8 cellular contexts compared by ENCODE assay signal in genomic region chr3:52534281-52535183, GRCh38. TPM values are rescaled to one million over a fixed set of nuclear protein-coding genes. Genes with fewer than 3 reads are reported as not detected.
DNase-seq lines count a peak whose midpoint lies in the region; ATAC-seq, FAIRE-seq and TF ChIP-seq lines count a peak whose summit lies in the region.

No MANE protein-coding gene starts in this region.

- peaks cover 0 to 6% (median 0%) of the 10 kb centered on the region in 3 donors for H3K36me3 Mint-ChIP-seq in immature natural killer cell

- H3K27me3 Mint-ChIP-seq in immature natural killer cell (ENCODE audit: low read depth in 3 of 3), result peaks cover 6 to 17% (median 12%) of the 10 kb centered on the region in 3 donors

- no TSS peak for BruUV-seq in K562 (replicated peaks; lab: Mats Ljungman, UMichigan)

- H3K27me3 ChIP-seq in K562 (ENCODE audit: control insufficient read depth in 2 of 2, insufficient read depth in 2 of 2, low read length in 2 of 2), result no peaks in the 10 kb centered on the region
- H3K27me3 ChIP-seq in subcutaneous abdominal adipose tissue (ENCODE audit: control insufficient read depth in 5 of 5, insufficient read depth in 4 of 5, low read length in 5 of 5), result no peaks in the 10 kb centered on the region

- H3K9me3 Mint-ChIP-seq in immature natural killer cell, result no peaks in the 10 kb centered on the region

- no peaks in the 10 kb centered on the region for H3K9me3 ChIP-seq in K562 (replicated peaks; ENCODE audit: control insufficient read depth, insufficient read depth, low read depth, low read length)
- no peaks in the 10 kb centered on the region for H3K9me3 ChIP-seq in subcutaneous abdominal adipose tissue (ENCODE audit: control insufficient read depth in 5 of 5, low read length in 5 of 5)

- peaks cover 41 to 44% of the 10 kb centered on the region in 2 donors for H3K4me1 Mint-ChIP-seq in immature natural killer cell

- intact Hi-C loops in K562 (cut with micrococcal nuclease), result loop anchor here (2.0 kb wide), 1 partner anchor 52 kb away; no protein-coding TSS in a partner anchor

- H2AFZ ChIP-seq in K562 (ENCODE audit: low read depth, low read length), result peak overlapping the region; percentile 83

- 3% methylated on average over 39 of the region's 57 CpGs for WGBS in K562 (ENCODE audit: insufficient coverage, low coverage, missing lambda C conversion rate)

- TF ChIP-seq CTCF in K562 (IDR thresholded peaks at IDR 0.05 in 2 of 3, conservative IDR thresholded peaks at IDR 0.05 in 1 of 3; ENCODE audit: insufficient read depth in 2 of 3, low read depth in 1 of 3, low read length in 3 of 3), result no peak

- in situ Hi-C loops in K562 (cut with MboI), result no loop called here

- peak overlapping the region; percentile 85 for H3K4me2 ChIP-seq in K562 (ENCODE audit: insufficient read depth, low read length)

- H3K36me3 ChIP-seq in K562 (ENCODE audit: control insufficient read depth, insufficient read depth, low read length) (peaks cover 41% of the 10 kb centered on the region; the same call in 2 of the 3 replicates), subcutaneous abdominal adipose tissue (ENCODE audit: control insufficient read depth in 5 of 5, insufficient read depth in 5 of 5, low read length in 5 of 5) (peaks cover 0 to 3% (median 0%) of the 10 kb centered on the region in 5 donors)

- H3K27ac ChIP-seq in K562 (ENCODE audit: extremely low read depth, low read depth, low read length) (peak overlapping the region; percentile 75), subcutaneous abdominal adipose tissue (ENCODE audit: low read depth, low read length) (no peak overlapping the region)

- H3K4me1 ChIP-seq in K562 (replicated peaks in 1 of 2; ENCODE audit: control insufficient read depth in 2 of 2, insufficient read depth in 2 of 2, low read length in 2 of 2) (peaks cover 39 to 55% of the 10 kb centered on the region in 2 experiments), subcutaneous abdominal adipose tissue (ENCODE audit: control insufficient read depth in 5 of 5, insufficient read depth in 5 of 5, low read length in 5 of 5) (peaks cover 12 to 90% (median 73%) of the 10 kb centered on the region in 5 donors)

- H3K4me3 Mint-ChIP-seq in immature natural killer cell, result peak overlapping the region; percentile 64 to 98 (median 72)

- H3K79me2 ChIP-seq in K562 (ENCODE audit: control insufficient read depth, insufficient read depth, low read length), result peaks cover 88% of the 10 kb centered on the region

- POLR2A ChIA-PET in K562 (lab: Yijun Ruan, JAX), result no interaction called here

- ATAC-seq in K562 (peak; percentile 28), GM21515 (IDR thresholded peaks at IDR 0.05; ENCODE audit: unreplicated experiment) (no peak), HG02588 (IDR thresholded peaks at IDR 0.05; ENCODE audit: unreplicated experiment) (no peak), GM19452 (IDR thresholded peaks at IDR 0.05; ENCODE audit: unreplicated experiment) (no peak)

- peak overlapping the region in 4 of 6 donors; percentile 55 to 70 (median 59) for H3K27ac Mint-ChIP-seq in immature natural killer cell

- H4K20me1 ChIP-seq in K562 (replicated peaks; ENCODE audit: control insufficient read depth, insufficient read depth, low read length), result peaks cover 31% of the 10 kb centered on the region

- CTCF ChIA-PET in K562 (lab: Yijun Ruan, JAX; ENCODE audit: low intra/inter-chr PET ratio), result no interaction called here

- peak; percentile 62 for FAIRE-seq in K562 (lab: Jason Lieb, UNC)

- peak; percentile 39; the same call in 1 of the 2 replicates for TF ChIP-seq POLR2A in K562 (conservative IDR thresholded peaks at IDR 0.05)

- peaks cover 17% of the 10 kb centered on the region for H3K9me1 ChIP-seq in K562 (ENCODE audit: control insufficient read depth, insufficient read depth, low read length)

- no peak for TF ChIP-seq EP300 in K562 (IDR thresholded peaks at IDR 0.05; ENCODE audit: low read length)

- DNase-seq in ELF-1 (ENCODE audit: low read depth, low spot score) (peak; percentile 63), NCI-H2196 (lab: John Stamatoyannopoulos, UW; ENCODE audit: unreplicated experiment) (peak; percentile 37), K562 (ENCODE audit: extremely low read depth in 1 of 4, low spot score in 3 of 4) (peak in 2 of 4 experiments; percentile 49 to 77), immature natural killer cell (no peak)

- no peak for TF ChIP-seq RAD21 in K562 (CRISPR knock-in tag; conservative IDR thresholded peaks at IDR 0.05 in 1 of 2, IDR thresholded peaks at IDR 0.05 in 1 of 2)

- H3K9ac ChIP-seq in K562 (ENCODE audit: insufficient read depth in 1 of 2, low read depth in 2 of 2, low read length in 2 of 2) (peak overlapping the region; percentile 70 to 92), subcutaneous abdominal adipose tissue (ENCODE audit: low read length in 5 of 5) (peak overlapping the region in 4 of 5 donors; percentile 35 to 64 (median 44))

- peak overlapping the region; percentile 57 for H3K4me3 ChIP-seq in K562
- H3K4me3 ChIP-seq in subcutaneous abdominal adipose tissue (ENCODE audit: low read depth in 1 of 5, low read length in 5 of 5), result peak overlapping the region in 4 of 5 donors; percentile 50 to 66 (median 54)

TF ChIP-seq in K562, 482 proteins besides CTCF, POLR2A, EP300 and RAD21 (continues in another document):
- TF ChIP-seq ZNF3 (CRISPR knock-in tag; IDR thresholded peaks at IDR 0.05), result no peak

RNA-seq across cellular contexts. Expression of gene NT5DC2, which starts 0.9 kb away (rescaled TPM):
- total RNA-seq in K562 (2011; cell fraction: chromatin; rRNA removed; ENCODE audit: low replicate concordance), result 149 and 396 TPM in 2 replicates
- total RNA-seq in K562 (2011; cell fraction: nucleolus; rRNA removed), result 249 and 262 TPM in 2 replicates
- 155 and 157 TPM in 2 replicates for total RNA-seq in K562 (2011; cell fraction: nucleoplasm; rRNA removed)
- total RNA-seq in K562 (2014; rRNA removed) (122 and 177 TPM in 2 replicates), K562 (2014; rRNA removed; fragmentation: Illumina TruSeq; extraction: Trizol) (52.5 and 60.9 TPM in 2 replicates), K562 (2015; rRNA removed; fragmentation: Illumina TruSeq; extraction: Trizol) (80.5 and 88.7 TPM in 2 replicates), K562 (2021) (168 and 171 TPM in 2 replicates)
- polyA plus RNA-seq in K562 (2011; rRNA removed) (133 and 165 TPM in 2 replicates), K562 (2014; fragmentation: Illumina TruSeq; extraction: Trizol) (140 and 168 TPM in 2 replicates), K562 (2014; fragmentation: Nextera tagmentation; extraction: Ambion mirVana) (10 to 100 TPM; 25.6 to 37.5 TPM), K562 (2014; rRNA removed) (150 and 173 TPM in 2 replicates), immature natural killer cell (under 1 TPM in 2 of 3 donors, not detected in 1; 0.26 to 0.53 TPM)
- polyA plus RNA-seq in K562 (2011; cell fraction: cytosol; rRNA removed), result 143 and 272 TPM in 2 replicates
- polyA plus RNA-seq in K562 (2011; cell fraction: nucleus; rRNA removed), result 440 and 526 TPM in 2 replicates
- polyA plus RNA-seq in K562 (2012), result 107 and 154 TPM in 2 replicates
- 77.2 and 97.0 TPM in 2 replicates for polyA minus RNA-seq in K562 (2011; rRNA and poly(A)+ RNA removed)
- 74.4 and 91.0 TPM in 2 replicates for polyA minus RNA-seq in K562 (2011; cell fraction: cytosol; rRNA and poly(A)+ RNA removed)
- polyA minus RNA-seq in K562 (2011; cell fraction: nucleus; rRNA and poly(A)+ RNA removed), result 76.3 and 93.3 TPM in 2 replicates

RNA-seq across cellular contexts. Expression of gene UQCC5, which starts 1.9 kb away (rescaled TPM):
- total RNA-seq in K562 (2011; cell fraction: chromatin; rRNA removed; ENCODE audit: low replicate concordance), result 16.1 and 17.7 TPM in 2 replicates
- total RNA-seq in K562 (2011; cell fraction: nucleolus; rRNA removed), result 11.6 and 16.8 TPM in 2 replicates
- total RNA-seq in K562 (2011; cell fraction: nucleoplasm; rRNA removed), result 22.7 and 45.6 TPM in 2 replicates
- total RNA-seq in K562 (2014; rRNA removed), result 28.6 and 41.1 TPM in 2 replicates
- 13.8 and 16.4 TPM in 2 replicates for total RNA-seq in K562 (2014; rRNA removed; fragmentation: Illumina TruSeq; extraction: Trizol)
- 33.8 and 38.3 TPM in 2 replicates for total RNA-seq in K562 (2015; rRNA removed; fragmentation: Illumina TruSeq; extraction: Trizol)
- total RNA-seq in K562 (2021), result 23.3 and 32.2 TPM in 2 replicates
- polyA plus RNA-seq in K562 (2011; rRNA removed), result 10.2 and 11.3 TPM in 2 replicates
- polyA plus RNA-seq in K562 (2011; cell fraction: cytosol; rRNA removed), result 12.1 and 14.9 TPM in 2 replicates
- polyA plus RNA-seq in K562 (2011; cell fraction: nucleus; rRNA removed), result 17.8 and 22.9 TPM in 2 replicates
- polyA plus RNA-seq in K562 (2012), result 36.7 and 97.1 TPM in 2 replicates
- polyA plus RNA-seq in K562 (2014; fragmentation: Illumina TruSeq; extraction: Trizol), result 18.0 and 31.0 TPM in 2 replicates
- polyA plus RNA-seq in K562 (2014; fragmentation: Nextera tagmentation; extraction: Ambion mirVana), result 10 to 100 TPM; 36.3 to 36.7 TPM
- polyA plus RNA-seq in K562 (2014; rRNA removed), result 45.3 and 55.4 TPM in 2 replicates
- 7.6 and 8.3 TPM in 2 replicates for polyA minus RNA-seq in K562 (2011; rRNA and poly(A)+ RNA removed)
- polyA minus RNA-seq in K562 (2011; cell fraction: cytosol; rRNA and poly(A)+ RNA removed), result 9.0 and 12.3 TPM in 2 replicates
- 6.5 and 9.8 TPM in 2 replicates for polyA minus RNA-seq in K562 (2011; cell fraction: nucleus; rRNA and poly(A)+ RNA removed)
- 10 to 100 TPM; 11.7 to 27.2 (median 13.9) TPM for polyA plus RNA-seq in immature natural killer cell

RNA-seq across cellular contexts. Expression of gene STAB1, which starts 39.4 kb away (rescaled TPM):
- 6.3 and 21.2 TPM in 2 replicates for total RNA-seq in K562 (2011; cell fraction: chromatin; rRNA removed; ENCODE audit: low replicate concordance)
- total RNA-seq in K562 (2011; cell fraction: nucleolus; rRNA removed), result 16.3 and 17.0 TPM in 2 replicates
- total RNA-seq in K562 (2011; cell fraction: nucleoplasm; rRNA removed), result 8.3 and 8.5 TPM in 2 replicates
- 1.6 and 3.4 TPM in 2 replicates for total RNA-seq in K562 (2014; rRNA removed)
- 1.1 TPM in 2 replicates for total RNA-seq in K562 (2014; rRNA removed; fragmentation: Illumina TruSeq; extraction: Trizol)
- total RNA-seq in K562 (2015; rRNA removed; fragmentation: Illumina TruSeq; extraction: Trizol), result 0.75 and 1.2 TPM in 2 replicates
- 3.9 and 4.7 TPM in 2 replicates for total RNA-seq in K562 (2021)
- 1.8 and 4.4 TPM in 2 replicates for polyA plus RNA-seq in K562 (2011; rRNA removed)
- 2.6 and 3.1 TPM in 2 replicates for polyA plus RNA-seq in K562 (2011; cell fraction: cytosol; rRNA removed)
- 34.1 and 41.9 TPM in 2 replicates for polyA plus RNA-seq in K562 (2011; cell fraction: nucleus; rRNA removed)
- polyA plus RNA-seq in K562 (2012), result 1.6 and 2.7 TPM in 2 replicates
- polyA plus RNA-seq in K562 (2014; fragmentation: Illumina TruSeq; extraction: Trizol), result 0.86 and 1.6 TPM in 2 replicates
- polyA plus RNA-seq in K562 (2014; fragmentation: Nextera tagmentation; extraction: Ambion mirVana), result under 1 TPM; 0.20 TPM
- 1.8 and 3.4 TPM in 2 replicates for polyA plus RNA-seq in K562 (2014; rRNA removed)
- polyA minus RNA-seq in K562 (2011; rRNA and poly(A)+ RNA removed), result 1.6 and 2.3 TPM in 2 replicates
- 1.9 and 3.1 TPM in 2 replicates for polyA minus RNA-seq in K562 (2011; cell fraction: cytosol; rRNA and poly(A)+ RNA removed)
- 8.5 and 12.6 TPM in 2 replicates for polyA minus RNA-seq in K562 (2011; cell fraction: nucleus; rRNA and poly(A)+ RNA removed)
- polyA plus RNA-seq in immature natural killer cell, result under 1 TPM in 1 of 3 donors, not detected in 2; 0.10 TPM

Comparison
In these comparisons a context has a peak if more than half of its experiments do, and no peak if none do; other contexts are left out.
1. DNase-seq: peak in ELF-1 (single experiment) and NCI-H2196 (single experiment); none in immature natural killer cell (0 of 3).
2. RNA of gene NT5DC2, which starts 0.9 kb away (polyA plus RNA-seq): 25.6 to 526 TPM in K562; 0.26 to 0.53 TPM in immature natural killer cell; every median in the first group is over 10 times any median in the second.